9 cellular contexts compared by ENCODE assay signal in genomic region chr9:93015190-93015589, GRCh38. TPM values are rescaled to one million over a fixed set of nuclear protein-coding genes. Genes with fewer than 3 reads are reported as not detected.
DNase-seq lines count a peak whose midpoint lies in the region; ATAC-seq and TF ChIP-seq lines count a peak whose summit lies in the region.
"Not testable (repeated sequence)": the region's sequence is repeated elsewhere in the genome, so short reads cannot be mapped to it uniquely, and the experiment has no call there.
"Had no signal": no experiment of that assay in that cellular context is flagged by ENCODE, and none has a peak within 500 bp of the region (broad histone marks: within the 10 kb centered on the region; RNA-seq: fewer than 3 reads in every experiment).

No MANE protein-coding gene starts in this region.

- not testable (repeated sequence) for H3K36me3 ChIP-seq in Peyer's patch, right atrium auricular region

- intact Hi-C loops in sciatic nerve (cut with DNase I): not testable (repeated sequence)

- H3K4me3 ChIP-seq in Peyer's patch, right atrium auricular region: not testable (repeated sequence)

- H3K27me3 Mint-ChIP-seq in T-helper 17 cell; activated naive CD4-positive, alpha-beta T cell treated with anti-CD3 and anti-CD28 coated beads, Interleukin-2, amount 10 ng/mL, durations not matched to agents 7 days and 5 days: not testable (repeated sequence)

- H3K9me3 ChIP-seq in Peyer's patch; T-helper 17 cell (ENCODE audit: control insufficient read depth, low read length, poor library complexity, severe bottlenecking); right atrium auricular region: not testable (repeated sequence)

- CTCF ChIA-PET in activated naive CD4-positive, alpha-beta T cell treated with anti-CD3 and anti-CD28 coated beads, Interleukin-2, amount 10 ng/mL, durations not matched to agents 7 days and 5 days (lab: Charles Lee): interaction anchor here (3.4 kb wide), 1 partner anchor 11 kb away, joined by 17 read pairs; no protein-coding TSS in a partner anchor

- H3K27me3 ChIP-seq in Peyer's patch, right atrium auricular region: not testable (repeated sequence)

- H3K4me3 Mint-ChIP-seq in T-helper 17 cell; activated naive CD4-positive, alpha-beta T cell treated with anti-CD3 and anti-CD28 coated beads, Interleukin-2, amount 10 ng/mL, durations not matched to agents 7 days and 5 days: not testable (repeated sequence)

- ATAC-seq in T-helper 17 cell, sciatic nerve: not testable (repeated sequence)

- TF ChIP-seq CTCF in Peyer's patch (IDR thresholded peaks at IDR 0.05); right atrium auricular region (IDR thresholded peaks at IDR 0.05): not testable (repeated sequence)

- TF ChIP-seq POLR2A in Peyer's patch (IDR thresholded peaks at IDR 0.05): not testable (repeated sequence)

- not testable (repeated sequence) for H3K36me3 Mint-ChIP-seq in T-helper 17 cell (ENCODE audit: low read depth)
- peaks cover 63% of the 10 kb centered on the region for H3K36me3 Mint-ChIP-seq in activated naive CD4-positive, alpha-beta T cell treated with anti-CD3 and anti-CD28 coated beads, Interleukin-2, amount 10 ng/mL, durations not matched to agents 7 days and 5 days

- H3K4me1 ChIP-seq in Peyer's patch, right atrium auricular region: not testable (repeated sequence)

- H3K9me3 Mint-ChIP-seq in activated naive CD4-positive, alpha-beta T cell treated with anti-CD3 and anti-CD28 coated beads, Interleukin-2, amount 10 ng/mL, durations not matched to agents 7 days and 5 days: not testable (repeated sequence)

- H3K4me1 Mint-ChIP-seq in T-helper 17 cell: peaks cover 18% of the 10 kb centered on the region
- peaks cover 32% of the 10 kb centered on the region for H3K4me1 Mint-ChIP-seq in activated naive CD4-positive, alpha-beta T cell treated with anti-CD3 and anti-CD28 coated beads, Interleukin-2, amount 10 ng/mL, durations not matched to agents 7 days and 5 days

- peak overlapping the region; percentile 51 for H3K27ac Mint-ChIP-seq in T-helper 17 cell
- H3K27ac Mint-ChIP-seq in activated naive CD4-positive, alpha-beta T cell treated with anti-CD3 and anti-CD28 coated beads, Interleukin-2, amount 10 ng/mL, durations not matched to agents 7 days and 5 days: peak overlapping the region; percentile 24

- peak in 2 of 3 donors; percentile 12 to 14 for DNase-seq in Peyer's patch
- not testable (repeated sequence) for DNase-seq in T-helper 17 cell; activated naive CD4-positive, alpha-beta T cell treated with anti-CD3 and anti-CD28 coated beads, Interleukin-2, amount 10 ng/mL, durations not matched to agents 7 days and 5 days
- DNase-seq in activated CD8-positive, alpha-beta memory T cell treated with anti-CD3 and anti-CD28 coated beads for 24 hours: peak; percentile 24
- DNase-seq in right atrium auricular region (ENCODE audit: low spot score): peak; percentile 49
- DNase-seq in mesenteric fat pad (ENCODE audit: low spot score): peak; percentile 14
- peak; percentile 14 for DNase-seq in sciatic nerve (ENCODE audit: low spot score)

- H3K27ac ChIP-seq in Peyer's patch, right atrium auricular region: not testable (repeated sequence)

RNA-seq across cellular contexts. Expression of gene SUSD3, which starts 43.3 kb away (rescaled TPM):
- 10 to 100 TPM in 1 of 4 donors, 1 to 10 TPM in 3; 5.5 to 21.5 (median 7.9) TPM for total RNA-seq in Peyer's patch
- 10 to 100 TPM; 47.2 to 62.3 TPM for total RNA-seq in T-helper 17 cell
- 10 to 100 TPM in 1 of 2 donors, 1 to 10 TPM in 1; 1.6 to 11.8 TPM for total RNA-seq in right atrium auricular region
- 2.0 TPM for total RNA-seq in mesenteric fat pad
- 6.6 TPM for total RNA-seq in sciatic nerve
- total RNA-seq: A172, A673 had no signal
